In the genomic region with DNA sequence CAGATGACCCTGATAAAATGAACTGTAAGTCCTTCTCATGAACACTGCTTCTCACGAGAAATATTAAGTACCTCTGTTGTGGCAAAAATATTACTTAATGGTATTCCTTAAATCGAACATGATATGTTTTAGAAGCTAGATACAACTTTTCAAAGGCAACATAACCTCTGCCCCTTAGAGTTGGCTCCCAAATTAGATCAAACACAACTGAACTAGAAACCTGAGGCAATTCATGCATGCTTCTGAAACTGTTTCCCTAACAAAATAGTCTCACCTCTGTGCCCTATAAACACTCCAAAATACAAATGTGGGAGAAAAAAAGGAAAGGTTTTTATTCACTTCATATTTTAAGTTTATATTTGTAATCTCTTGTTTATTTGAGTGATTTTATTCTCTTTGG, we compare ENCODE assay signal across 33 cellular contexts.
"Had no signal": no experiment of that assay in that cellular context is flagged by ENCODE, and none has a peak within 500 bp of the region (broad histone marks: within the 10 kb centered on the region; RNA-seq: fewer than 3 reads in every experiment).

No MANE protein-coding gene starts in this region.

- H3K4me1 Mint-ChIP-seq: activated CD8-positive, alpha-beta memory T cell treated with anti-CD3 and anti-CD28 coated beads, Interleukin-2, amount 10 ng/mL, durations not matched to agents 7 days and 5 days; brain had no signal

- H3K9me3 ChIP-seq: ascending aorta, esophagus squamous epithelium, gastroesophageal sphincter, heart right ventricle had no signal

- H3K4me3 Mint-ChIP-seq: activated CD4-positive, alpha-beta memory T cell treated with anti-CD3 and anti-CD28 coated beads for 36 hours; activated CD4-positive, alpha-beta T cell treated with anti-CD3 and anti-CD28 coated beads for 36 hours; activated CD4-positive, alpha-beta T cell treated with anti-CD3 and anti-CD28 coated beads, Interleukin-2, amount 10 ng/mL, durations not matched to agents 24 days and 14 days; activated CD8-positive, alpha-beta memory T cell treated with anti-CD3 and anti-CD28 coated beads, Interleukin-2, amount 10 ng/mL, durations not matched to agents 7 days and 5 days; activated CD8-positive, alpha-beta T cell treated with anti-CD3 and anti-CD28 coated beads, Interleukin-2, amount 10 ng/mL, durations not matched to agents 7 days and 5 days; activated naive CD4-positive, alpha-beta T cell treated with anti-CD3 and anti-CD28 coated beads for 36 hours; activated naive CD4-positive, alpha-beta T cell treated with anti-CD3 and anti-CD28 coated beads, Interleukin-2, amount 50 U/mL, for 24 hours; activated naive CD8-positive, alpha-beta T cell treated with anti-CD3 and anti-CD28 coated beads for 36 hours; activated naive CD8-positive, alpha-beta T cell treated with anti-CD3 and anti-CD28 coated beads, Interleukin-2, amount 50 U/mL, for 24 hours; activated T-helper 1 cell treated with anti-CD3 and anti-CD28 coated beads, Interleukin-12 subunit alpha, Interleukin-12 subunit beta, Interleukin-2, Interleukin-4 antibody, amounts not matched to agents 30 ng/mL and 10 ng/mL and 1 ng/mL, durations not matched to agents 14 hours and 24 hours and 36 hours; brain had no signal

- H3K9me3 Mint-ChIP-seq: activated CD4-positive, alpha-beta memory T cell treated with anti-CD3 and anti-CD28 coated beads for 36 hours; activated naive CD4-positive, alpha-beta T cell treated with anti-CD3 and anti-CD28 coated beads for 36 hours; activated naive CD8-positive, alpha-beta T cell treated with anti-CD3 and anti-CD28 coated beads for 36 hours; activated naive CD8-positive, alpha-beta T cell treated with anti-CD3 and anti-CD28 coated beads, Interleukin-2, amount 50 U/mL, for 24 hours; activated T-helper 1 cell treated with anti-CD3 and anti-CD28 coated beads, Interleukin-12 subunit alpha, Interleukin-12 subunit beta, Interleukin-2, Interleukin-4 antibody, amounts not matched to agents 30 ng/mL and 10 ng/mL and 1 ng/mL, durations not matched to agents 14 hours and 24 hours and 36 hours; activated T-helper 2 cell treated with anti-CD3 and anti-CD28 coated beads, Interferon-gamma antibody, Interleukin-2, Interleukin-4, amounts not matched to agents 10 μg/mL and 5 μg/mL and 100 μg/mL, durations not matched to agents 14 hours and 24 hours and 36 hours had no signal

- H3K27ac Mint-ChIP-seq: activated CD4-positive, alpha-beta memory T cell treated with anti-CD3 and anti-CD28 coated beads for 36 hours; activated CD4-positive, alpha-beta T cell treated with anti-CD3 and anti-CD28 coated beads for 36 hours; activated CD4-positive, alpha-beta T cell treated with anti-CD3 and anti-CD28 coated beads, Interleukin-2, amount 10 ng/mL, durations not matched to agents 24 days and 14 days; activated CD8-positive, alpha-beta memory T cell treated with anti-CD3 and anti-CD28 coated beads, Interleukin-2, amount 10 ng/mL, durations not matched to agents 7 days and 5 days; activated CD8-positive, alpha-beta T cell treated with anti-CD3 and anti-CD28 coated beads, Interleukin-2, amount 10 ng/mL, durations not matched to agents 7 days and 5 days; activated naive CD4-positive, alpha-beta T cell treated with anti-CD3 and anti-CD28 coated beads for 36 hours; activated naive CD4-positive, alpha-beta T cell treated with anti-CD3 and anti-CD28 coated beads, Interleukin-2, amount 50 U/mL, for 24 hours; activated naive CD8-positive, alpha-beta T cell treated with anti-CD3 and anti-CD28 coated beads for 36 hours; activated naive CD8-positive, alpha-beta T cell treated with anti-CD3 and anti-CD28 coated beads, Interleukin-2, amount 50 U/mL, for 24 hours; activated T-helper 1 cell treated with anti-CD3 and anti-CD28 coated beads, Interleukin-12 subunit alpha, Interleukin-12 subunit beta, Interleukin-2, Interleukin-4 antibody, amounts not matched to agents 30 ng/mL and 10 ng/mL and 1 ng/mL, durations not matched to agents 14 hours and 24 hours and 36 hours; activated T-helper 2 cell treated with anti-CD3 and anti-CD28 coated beads, Interferon-gamma antibody, Interleukin-2, Interleukin-4, amounts not matched to agents 10 μg/mL and 5 μg/mL and 100 μg/mL, durations not matched to agents 14 hours and 24 hours and 36 hours; brain had no signal

- DNase-seq: activated CD4-positive, alpha-beta memory T cell treated with anti-CD3 and anti-CD28 coated beads for 36 hours; activated CD4-positive, alpha-beta T cell treated with anti-CD3 and anti-CD28 coated beads for 36 hours; activated CD4-positive, alpha-beta T cell treated with anti-CD3 and anti-CD28 coated beads, Interleukin-2, amount 10 ng/mL, durations not matched to agents 24 days and 14 days; activated CD4-positive, CD25-positive, alpha-beta regulatory T cell; activated CD4-positive, CD25-positive, alpha-beta regulatory T cell treated with anti-CD3 and anti-CD28 coated beads, Interleukin-2, amount 50 U/mL, for 72 hours; activated CD8-positive, alpha-beta memory T cell treated with anti-CD3 and anti-CD28 coated beads, Interleukin-2, amount 10 ng/mL, durations not matched to agents 7 days and 5 days; activated CD8-positive, alpha-beta memory T cell treated with anti-CD3 and anti-CD28 coated beads, Interleukin-2, amount 50 U/mL, for 4 hours; activated CD8-positive, alpha-beta T cell treated with anti-CD3 and anti-CD28 coated beads, Interleukin-2, amount 10 ng/mL, durations not matched to agents 7 days and 5 days; activated effector memory CD4-positive, alpha-beta T cell treated with anti-CD3 and anti-CD28 coated beads, Interleukin-2, amount 50 U/mL, for 16 hours; activated naive CD4-positive, alpha-beta T cell treated with anti-CD3 and anti-CD28 coated beads for 36 hours; activated naive CD8-positive, alpha-beta T cell treated with anti-CD3 and anti-CD28 coated beads for 36 hours; activated naive CD8-positive, alpha-beta T cell treated with anti-CD3 and anti-CD28 coated beads, Interleukin-2, amount 50 U/mL, for 24 hours; activated T-cell treated with anti-CD3 and anti-CD28 coated beads, Interleukin-2, amount 50 U/mL, for 1 hour; activated T-cell treated with anti-CD3 and anti-CD28 coated beads, Interleukin-2, amount 50 U/mL, for 48 hours; caudate nucleus; cortex of kidney; dermis blood vessel endothelial cell; effector CD8-positive, alpha-beta T cell; esophagus squamous epithelium; foreskin melanocyte; heart right ventricle; T-helper 2 cell had no signal

- H3K36me3 Mint-ChIP-seq: brain had no signal

- H3K27ac ChIP-seq: ascending aorta, epithelial cell of prostate, esophagus squamous epithelium, gastroesophageal sphincter, heart right ventricle had no signal

- ATAC-seq: activated CD4-positive, alpha-beta T cell treated with anti-CD3 and anti-CD28 coated beads for 36 hours; activated CD8-positive, alpha-beta memory T cell treated with anti-CD3 and anti-CD28 coated beads, Interleukin-2, amount 10 ng/mL, durations not matched to agents 7 days and 5 days; activated CD8-positive, alpha-beta T cell treated with anti-CD3 and anti-CD28 coated beads, Interleukin-2, amount 10 ng/mL, durations not matched to agents 7 days and 5 days; activated naive CD8-positive, alpha-beta T cell treated with anti-CD3 and anti-CD28 coated beads, Interleukin-2, amount 50 U/mL, for 24 hours; gastroesophageal sphincter; heart right ventricle had no signal

- FAIRE-seq: bronchial epithelial cell, colon, endometrium, endothelial cell of umbilical vein had no signal

- H3K27me3 ChIP-seq: ascending aorta, esophagus squamous epithelium, gastroesophageal sphincter, heart right ventricle had no signal

- H3K4me1 ChIP-seq: esophagus squamous epithelium had no signal

- H3K4me3 ChIP-seq: ascending aorta, esophagus squamous epithelium, gastroesophageal sphincter, heart right ventricle had no signal

- H3K27me3 Mint-ChIP-seq: activated CD4-positive, alpha-beta memory T cell treated with anti-CD3 and anti-CD28 coated beads for 36 hours; activated CD4-positive, alpha-beta T cell treated with anti-CD3 and anti-CD28 coated beads for 36 hours; activated CD4-positive, alpha-beta T cell treated with anti-CD3 and anti-CD28 coated beads, Interleukin-2, amount 10 ng/mL, durations not matched to agents 24 days and 14 days; activated CD8-positive, alpha-beta memory T cell treated with anti-CD3 and anti-CD28 coated beads, Interleukin-2, amount 10 ng/mL, durations not matched to agents 7 days and 5 days; activated naive CD4-positive, alpha-beta T cell treated with anti-CD3 and anti-CD28 coated beads, Interleukin-2, amount 50 U/mL, for 24 hours; activated naive CD8-positive, alpha-beta T cell treated with anti-CD3 and anti-CD28 coated beads for 36 hours; activated naive CD8-positive, alpha-beta T cell treated with anti-CD3 and anti-CD28 coated beads, Interleukin-2, amount 50 U/mL, for 24 hours; brain had no signal

- H3K36me3 ChIP-seq: ascending aorta, esophagus squamous epithelium, gastroesophageal sphincter had no signal
